8 cellular contexts compared by ENCODE assay signal in genomic region chr14:102774391-102775153, GRCh38. TPM values are rescaled to one million over a fixed set of nuclear protein-coding genes. Genes with fewer than 3 reads are reported as not detected.
DNase-seq lines count a peak whose midpoint lies in the region; ATAC-seq and TF ChIP-seq lines count a peak whose summit lies in the region.

No MANE protein-coding gene starts in this region.

- peak overlapping the region; percentile 40 for H3K27ac ChIP-seq in angular gyrus (ENCODE audit: low read depth, low read length)
- no peak overlapping the region for H3K27ac ChIP-seq in right atrium auricular region

- no peaks in the 10 kb centered on the region for H3K36me3 ChIP-seq in right atrium auricular region

- H3K9me3 ChIP-seq in right atrium auricular region: no peaks in the 10 kb centered on the region

- H3K4me1 ChIP-seq in right atrium auricular region: peaks cover 0 to 21% of the 10 kb centered on the region in 2 donors

- ATAC-seq in GM21529 (IDR thresholded peaks at IDR 0.05; ENCODE audit: unreplicated experiment) (peak; percentile 35), GM21390 (IDR thresholded peaks at IDR 0.05; ENCODE audit: unreplicated experiment) (no peak)

- DNase-seq in DMS 273 (lab: John Stamatoyannopoulos, UW; ENCODE audit: unreplicated experiment) (peak; percentile 86), NAMALWA (ENCODE audit: low spot score) (peak; percentile 91), SW480 (ENCODE audit: low spot score) (peak; percentile 83), right atrium auricular region (ENCODE audit: low spot score) (peak; percentile 68), retinal pigment epithelial cell (ENCODE audit: low read depth) (no peak)

- H3K27me3 ChIP-seq in right atrium auricular region: no peaks in the 10 kb centered on the region

- TF ChIP-seq CTCF in right atrium auricular region (IDR thresholded peaks at IDR 0.05) (peak; percentile 47 to 77), retinal pigment epithelial cell (conservative IDR thresholded peaks at IDR 0.05; ENCODE audit: low read depth, low read length) (peak; percentile 94)

- no peak overlapping the region for H3K4me3 ChIP-seq in right atrium auricular region
- no peak overlapping the region for H3K4me3 ChIP-seq in retinal pigment epithelial cell (ENCODE audit: low read length)

RNA-seq across cellular contexts. Expression of gene TRAF3, which starts 2.7 kb away (rescaled TPM):
- total RNA-seq in right atrium auricular region: 1 to 10 TPM; 9.1 to 10.0 TPM
